8 cellular contexts compared by ENCODE assay signal in genomic region chrX:19372170-19373033, GRCh38. TPM values are rescaled to one million over a fixed set of nuclear protein-coding genes. Genes with fewer than 3 reads are reported as not detected.
DNase-seq lines count a peak whose midpoint lies in the region; ATAC-seq and TF ChIP-seq lines count a peak whose summit lies in the region.

No MANE protein-coding gene starts in this region.

- DNase-seq in GM10248 (ENCODE audit: extremely low spot score) = peak; percentile 73
- peak; percentile 82 for DNase-seq in NCI-H2227 (lab: John Stamatoyannopoulos, UW; ENCODE audit: unreplicated experiment)
- DNase-seq in activated CD4-positive, alpha-beta T cell treated with anti-CD3 and anti-CD28 coated beads for 48 hours = peak; percentile 78
- DNase-seq in coronary artery (ENCODE audit: low spot score) = no peak
- peak; percentile 54 for DNase-seq in left lobe of liver (ENCODE audit: low spot score)
- peak; percentile 72 to 74 for DNase-seq in stimulated activated CD4-positive, alpha-beta T cell treated with anti-CD3 and anti-CD28 coated beads, Interleukin-2, amount 100 ng/mL, for 24 hours
- DNase-seq in NCI-H1930 (lab: John Stamatoyannopoulos, UW) = no peak

- peak; percentile 71 for TF ChIP-seq CTCF in GM10248 (IDR thresholded peaks at IDR 0.05; ENCODE audit: control extremely low read depth, extremely low read depth, low read depth, missing control alignments)
- peak; percentile 41 for TF ChIP-seq CTCF in coronary artery (IDR thresholded peaks at IDR 0.05)

- peak overlapping the region; percentile 65 for H3K4me3 ChIP-seq in coronary artery

- CTCF ChIA-PET in GM10248 (lab: Yijun Ruan, JAX) = interaction anchor here (0.7 to 3.1 kb wide), 16 partner anchors 10 to 696 kb away, joined by 3 to 21 read pairs (median 4); no protein-coding TSS in a partner anchor

- ATAC-seq in HG02763 (IDR thresholded peaks at IDR 0.05; ENCODE audit: unreplicated experiment) (peak; percentile 65), left lobe of liver (peak; percentile 96)

- H3K27ac ChIP-seq in coronary artery = no peak overlapping the region

- POLR2A ChIA-PET in GM10248 (lab: Yijun Ruan, JAX) = no interaction called here

RNA-seq across cellular contexts. Expression of gene PDHA1, which starts 28.7 kb away (rescaled TPM):
- 146 TPM for total RNA-seq in left lobe of liver

Comparison
In these comparisons a context has a peak if more than half of its experiments do, and no peak if none do; other contexts are left out.
1. DNase-seq: peak in GM10248 (single experiment), NCI-H2227 (single experiment), activated CD4-positive, alpha-beta T cell treated with anti-CD3 and anti-CD28 coated beads for 48 hours (single experiment), left lobe of liver (single experiment) and stimulated activated CD4-positive, alpha-beta T cell treated with anti-CD3 and anti-CD28 coated beads, Interleukin-2, amount 100 ng/mL, for 24 hours (2 of 2); none in coronary artery (single experiment) and NCI-H1930 (0 of 2).